In the genomic region with DNA sequence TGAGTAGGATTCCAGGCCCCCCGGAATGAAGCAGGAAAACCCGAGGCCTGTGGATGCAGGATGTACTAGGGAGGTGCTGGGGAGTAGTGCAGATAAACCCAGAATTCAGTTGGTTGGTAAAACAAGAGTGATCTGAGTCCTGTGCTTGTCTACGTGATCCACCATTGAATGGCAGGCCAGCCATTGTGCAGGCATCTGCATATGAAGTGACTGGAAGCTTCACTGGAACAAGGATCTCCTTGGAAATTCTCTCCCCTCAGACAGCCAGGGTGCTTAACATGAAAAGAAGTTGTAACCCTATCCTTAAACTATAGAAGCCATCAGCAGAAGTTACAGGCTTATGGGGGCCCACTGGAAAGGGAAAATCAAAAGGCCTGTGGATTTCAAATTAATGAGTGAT, we compare ENCODE assay signal across 11 cellular contexts. TPM values are rescaled to one million over a fixed set of nuclear protein-coding genes. Genes with fewer than 3 reads are reported as not detected.
DNase-seq lines count a peak whose midpoint lies in the region; ATAC-seq and TF ChIP-seq lines count a peak whose summit lies in the region.
"Had no signal": no experiment of that assay in that cellular context is flagged by ENCODE, and none has a peak within 500 bp of the region (broad histone marks: within the 10 kb centered on the region; RNA-seq: fewer than 3 reads in every experiment).

No MANE protein-coding gene starts in this region.

- H3K4me1 Mint-ChIP-seq in HFFc6 (ENCODE audit: low read depth) (peaks cover 23% of the 10 kb centered on the region), brain (peaks cover 33% of the 10 kb centered on the region), endothelial cell (ENCODE audit: unreplicated experiment) (peaks cover 16% of the 10 kb centered on the region)

- peaks cover 0 to 4% of the 10 kb centered on the region in 2 donors for H3K4me1 ChIP-seq in muscle layer of duodenum (ENCODE audit: control insufficient read depth in 1 of 2, insufficient read depth in 2 of 2, low read length in 2 of 2)

- H3K36me3 Mint-ChIP-seq in HFFc6 (ENCODE audit: low read depth) = peaks cover 15% of the 10 kb centered on the region
- peaks cover 29% of the 10 kb centered on the region for H3K36me3 Mint-ChIP-seq in brain
- H3K36me3 Mint-ChIP-seq in endothelial cell (ENCODE audit: low read depth, unreplicated experiment) = peaks cover 5% of the 10 kb centered on the region

- H3K9me3 Mint-ChIP-seq in HFFc6 = no peaks in the 10 kb centered on the region
- H3K9me3 Mint-ChIP-seq in brain = peaks cover 0 to 12% (median 6%) of the 10 kb centered on the region in 5 experiments
- H3K9me3 Mint-ChIP-seq in endothelial cell (ENCODE audit: unreplicated experiment) = no peaks in the 10 kb centered on the region
- H3K9me3 Mint-ChIP-seq: activated CD4-positive, alpha-beta memory T cell treated with anti-CD3 and anti-CD28 coated beads, Interleukin-2, amount 10 ng/mL, durations not matched to agents 7 days and 5 days had no signal

- H3K27ac ChIP-seq in muscle layer of duodenum (ENCODE audit: low read length) = no peak overlapping the region
- H3K27ac ChIP-seq: PC-9 had no signal

- H3K27me3 Mint-ChIP-seq in HFFc6 (ENCODE audit: insufficient read depth) (peaks cover 3% of the 10 kb centered on the region), brain (peaks cover 7% of the 10 kb centered on the region), endothelial cell (ENCODE audit: unreplicated experiment) (peaks cover 2% of the 10 kb centered on the region)

- peak overlapping the region; percentile 95; the same call in 1 of the 2 replicates for H3K4me3 Mint-ChIP-seq in HFFc6
- H3K4me3 Mint-ChIP-seq in brain = peak overlapping the region; percentile 89 to 93 (median 92)
- H3K4me3 Mint-ChIP-seq in endothelial cell (ENCODE audit: unreplicated experiment) = no peak overlapping the region

- H3K27me3 ChIP-seq in muscle layer of duodenum (ENCODE audit: low read depth, low read length) = no peaks in the 10 kb centered on the region

- peaks cover 0 to 7% of the 10 kb centered on the region in 2 donors for H3K9me3 ChIP-seq in muscle layer of duodenum (ENCODE audit: control insufficient read depth in 1 of 2, low read length in 2 of 2)

- in situ Hi-C loops in KBM-7 (cut with MboI; ENCODE audit: low pct_unique_long_range_greater_than_20kb, low sequenced_read_pairs) = no loop called here

- H3K4me3 ChIP-seq in AG10803 (ENCODE audit: low read length) (peak overlapping the region; percentile 75), muscle layer of duodenum (ENCODE audit: low read depth in 1 of 2, low read length in 2 of 2) (peak overlapping the region; percentile 70 to 75)
- H3K4me3 ChIP-seq: PC-9 had no signal

- no peaks in the 10 kb centered on the region for H3K36me3 ChIP-seq in muscle layer of duodenum (ENCODE audit: control insufficient read depth in 1 of 2, insufficient read depth in 2 of 2, low read length in 2 of 2)

- TF ChIP-seq CTCF in AG10803 (conservative IDR thresholded peaks at IDR 0.05; ENCODE audit: low read length) (no peak), HFFc6 (IDR thresholded peaks at IDR 0.05) (no peak), brain (conservative IDR thresholded peaks at IDR 0.05) (no peak), endothelial cell (IDR thresholded peaks at IDR 0.05; ENCODE audit: unreplicated experiment) (no peak)

- no peak for DNase-seq in AG10803 (ENCODE audit: low read depth)
- no peak for DNase-seq in HFFc6
- DNase-seq in endothelial cell (ENCODE audit: low spot score) = no peak
- DNase-seq in KBM-7 = no peak
- DNase-seq in activated CD8-positive, alpha-beta memory T cell treated with anti-CD3 and anti-CD28 coated beads, Interleukin-2, amount 50 U/mL, for 48 hours = no peak
- DNase-seq: KG1, PC-9 had no signal

- H3K27ac Mint-ChIP-seq in HFFc6 (peak overlapping the region; percentile 82; the same call in 1 of the 2 replicates), brain (peak overlapping the region; percentile 77 to 98 (median 97)), endothelial cell (ENCODE audit: unreplicated experiment) (no peak overlapping the region)

- no peak for ATAC-seq in GM19463 (IDR thresholded peaks at IDR 0.05; ENCODE audit: unreplicated experiment)

RNA-seq across cellular contexts. Expression of a gene that starts 0.7 kb away (rescaled TPM):
- total RNA-seq in HFFc6 (2021; fragmentation: NEBNext Ultra II Directional; extraction: Animal tissue kit (Norgen Biotek cat#: 25700)) = 10 to 100 TPM; 10.9 to 13.5 (median 12.2) TPM
- 8.9 TPM for polyA plus RNA-seq in brain (ENCODE audit: insufficient read depth, low read depth, low replicate concordance)
- 16.4 TPM for total RNA-seq in endothelial cell (ENCODE audit: unreplicated experiment)
- total RNA-seq: PC-9 had no signal

RNA-seq across cellular contexts. Expression of a gene that starts 32.3 kb away (rescaled TPM):
- not detected for total RNA-seq in HFFc6 (2021; fragmentation: NEBNext Ultra II Directional; extraction: Animal tissue kit (Norgen Biotek cat#: 25700))
- polyA plus RNA-seq in brain (ENCODE audit: insufficient read depth, low read depth, low replicate concordance) = not detected
- not detected for total RNA-seq in endothelial cell (ENCODE audit: unreplicated experiment)
- total RNA-seq: activated CD4-positive, alpha-beta memory T cell treated with anti-CD3 and anti-CD28 coated beads, Interleukin-2, amount 10 ng/mL, durations not matched to agents 7 days and 5 days; PC-9 had no signal

RNA-seq across cellular contexts. Expression of a gene that starts 60.0 kb away (rescaled TPM):
- total RNA-seq in HFFc6 (2021; fragmentation: NEBNext Ultra II Directional; extraction: Animal tissue kit (Norgen Biotek cat#: 25700)) = not detected
- not detected for polyA plus RNA-seq in brain (ENCODE audit: insufficient read depth, low read depth, low replicate concordance)
- total RNA-seq in endothelial cell (ENCODE audit: unreplicated experiment) = not detected
- total RNA-seq: activated CD4-positive, alpha-beta memory T cell treated with anti-CD3 and anti-CD28 coated beads, Interleukin-2, amount 10 ng/mL, durations not matched to agents 7 days and 5 days; PC-9 had no signal
